In genomic region chr16:4691666-4692412, GRCh38 we compare ENCODE assay signal across 13 cellular contexts. TPM values are rescaled to one million over a fixed set of nuclear protein-coding genes. Genes with fewer than 3 reads are reported as not detected.
DNase-seq lines count a peak whose midpoint lies in the region; ATAC-seq, FAIRE-seq and TF ChIP-seq lines count a peak whose summit lies in the region.
"Had no signal": no experiment of that assay in that cellular context is flagged by ENCODE, and none has a peak within 500 bp of the region (broad histone marks: within the 10 kb centered on the region; RNA-seq: fewer than 3 reads in every experiment).

No MANE protein-coding gene starts in this region.

- peak overlapping the region; percentile 84 for H3K27ac Mint-ChIP-seq in activated naive CD4-positive, alpha-beta T cell treated with anti-CD3 and anti-CD28 coated beads, Interleukin-2, amount 50 U/mL, for 24 hours
- H3K27ac Mint-ChIP-seq in stimulated activated naive B cell treated with anti-CD40 and anti-IgM and Interleukin-4, amounts not matched to agents 10 μg/mL and 1 μg/mL and 100 μg/mL, for 72 hours = peak overlapping the region; percentile 94

- H3K36me3 Mint-ChIP-seq in activated naive CD4-positive, alpha-beta T cell treated with anti-CD3 and anti-CD28 coated beads, Interleukin-2, amount 50 U/mL, for 24 hours = no peaks in the 10 kb centered on the region
- peaks cover 25 to 35% of the 10 kb centered on the region in 2 donors for H3K36me3 Mint-ChIP-seq in stimulated activated naive B cell treated with anti-CD40 and anti-IgM and Interleukin-4, amounts not matched to agents 10 μg/mL and 1 μg/mL and 100 μg/mL, for 72 hours

- H3K9ac ChIP-seq in HepG2 (ENCODE audit: insufficient read depth, low read depth, low read length) = no peak overlapping the region

- no peaks in the 10 kb centered on the region for H3K9me3 ChIP-seq in HepG2 (ENCODE audit: low read length)

- peaks cover 17% of the 10 kb centered on the region for H3K4me1 Mint-ChIP-seq in activated naive CD4-positive, alpha-beta T cell treated with anti-CD3 and anti-CD28 coated beads, Interleukin-2, amount 50 U/mL, for 24 hours
- peaks cover 22 to 41% of the 10 kb centered on the region in 2 donors for H3K4me1 Mint-ChIP-seq in stimulated activated naive B cell treated with anti-CD40 and anti-IgM and Interleukin-4, amounts not matched to agents 10 μg/mL and 1 μg/mL and 100 μg/mL, for 72 hours

- peak overlapping the region; percentile 35 for H3K4me3 Mint-ChIP-seq in activated naive CD4-positive, alpha-beta T cell treated with anti-CD3 and anti-CD28 coated beads, Interleukin-2, amount 50 U/mL, for 24 hours
- peak overlapping the region; percentile 87 to 90 for H3K4me3 Mint-ChIP-seq in stimulated activated naive B cell treated with anti-CD40 and anti-IgM and Interleukin-4, amounts not matched to agents 10 μg/mL and 1 μg/mL and 100 μg/mL, for 72 hours

- no peak for TF ChIP-seq CTCF in RWPE1 (conservative IDR thresholded peaks at IDR 0.05; ENCODE audit: low read depth)
- TF ChIP-seq CTCF in HepG2 (CRISPR knock-in tag; IDR thresholded peaks at IDR 0.05) = no peak

- POLR2A ChIA-PET in RWPE1 (lab: Yijun Ruan, JAX; ENCODE audit: low non-redundant PET) = interaction anchor here (0.5 kb wide), 1 partner anchor 72 kb away, joined by 3 read pairs; no protein-coding TSS in a partner anchor
- POLR2A ChIA-PET in HepG2 (lab: Yijun Ruan, JAX) = no interaction called here

- intact Hi-C loops in HepG2 (cut with micrococcal nuclease; ENCODE audit: unreplicated experiment) = no loop called here

- peak overlapping the region; percentile 98; the same call in 1 of the 2 replicates for H3K4me2 ChIP-seq in HepG2 (ENCODE audit: low read depth, low read length)

- DNase-seq in activated naive CD4-positive, alpha-beta T cell treated with Interleukin-2 at 50 U/mL for 16 hours = no peak
- DNase-seq in RWPE1 (ENCODE audit: low spot score) (no peak), HepG2 (ENCODE audit: low spot score) (no peak)
- DNase-seq in stimulated activated naive B cell treated with anti-CD40 and anti-IgM and Interleukin-4, amounts not matched to agents 10 μg/mL and 1 μg/mL and 100 μg/mL, for 72 hours = no peak
- DNase-seq: GF-D8; hippocampal formation; IMR-90; NCI-H2029 treated with DMSO at 0.1 percent for 48 hours; NK-92 treated with Interleukin-12 subunit alpha and Interleukin-12 subunit beta, amount 100 ng/mL, for 24 hours had no signal

- no peak for TF ChIP-seq RAD21 in HepG2 (CRISPR knock-in tag; IDR thresholded peaks at IDR 0.05)

- no peaks in the 10 kb centered on the region for H4K20me1 ChIP-seq in HepG2 (ENCODE audit: insufficient read depth, low read length)

- no peaks in the 10 kb centered on the region for H3K27me3 ChIP-seq in HepG2 (ENCODE audit: control insufficient read depth in 1 of 2, insufficient read depth in 2 of 2, low read length in 2 of 2)

- in situ Hi-C loops in HepG2 (cut with HindIII; ENCODE audit: extremely low pct_ligation_motif_present, low pct_unique_long_range_greater_than_20kb) = no loop called here

- TF ChIP-seq POLR2A in HepG2 (IDR thresholded peaks at IDR 0.05; ENCODE audit: insufficient read depth in 1 of 2, low read depth in 2 of 2, low read length in 2 of 2) = no peak

- peak overlapping the region in 1 of 3 experiments; percentile 96; a peak in 1 of 6 replicates for H3K4me3 ChIP-seq in HepG2 (replicated peaks in 1 of 3; ENCODE audit: insufficient read depth in 1 of 3, low read depth in 2 of 3, low read length in 3 of 3)

- no TSS peak for BruUV-seq in HepG2 (replicated peaks; lab: Mats Ljungman, UMichigan)

- H3K79me2 ChIP-seq in HepG2 (ENCODE audit: insufficient read depth, low read length) = peaks cover 3% of the 10 kb centered on the region

- no peak for FAIRE-seq in HepG2 (lab: Jason Lieb, UNC)

- H3K36me3 ChIP-seq in HepG2 (replicated peaks in 1 of 2; ENCODE audit: control insufficient read depth in 1 of 2, insufficient read depth in 2 of 2, low read length in 2 of 2) = peaks cover 10 to 20% of the 10 kb centered on the region in 2 experiments

- no peaks in the 10 kb centered on the region for H3K9me3 Mint-ChIP-seq in activated naive CD4-positive, alpha-beta T cell treated with anti-CD3 and anti-CD28 coated beads, Interleukin-2, amount 50 U/mL, for 24 hours
- no peaks in the 10 kb centered on the region for H3K9me3 Mint-ChIP-seq in stimulated activated naive B cell treated with anti-CD40 and anti-IgM and Interleukin-4, amounts not matched to agents 10 μg/mL and 1 μg/mL and 100 μg/mL, for 72 hours

- WGBS in HepG2 (ENCODE audit: low lambda C conversion rate) = 100% methylated on average over 5 of the region's 20 CpGs

- no peak for TF ChIP-seq EP300 in HepG2 (IDR thresholded peaks at IDR 0.05; ENCODE audit: low read depth in 2 of 2, low read length in 2 of 2)
- TF ChIP-seq EP300 in HepG2 (CRISPR knock-in tag; IDR thresholded peaks at IDR 0.05; ENCODE audit: borderline replicate concordance) = no peak

- CTCF ChIA-PET in RWPE1 (lab: Yijun Ruan, JAX) = interaction anchor here (1.1 kb wide), 1 partner anchor 9 kb away, joined by 4 read pairs; no protein-coding TSS in a partner anchor
- CTCF ChIA-PET in HepG2 (lab: Yijun Ruan, JAX; ENCODE audit: low intra/inter-chr PET ratio, low total read pairs) = no interaction called here

- H3K27me3 Mint-ChIP-seq in activated naive CD4-positive, alpha-beta T cell treated with anti-CD3 and anti-CD28 coated beads, Interleukin-2, amount 50 U/mL, for 24 hours = no peaks in the 10 kb centered on the region
- H3K27me3 Mint-ChIP-seq in stimulated activated naive B cell treated with anti-CD40 and anti-IgM and Interleukin-4, amounts not matched to agents 10 μg/mL and 1 μg/mL and 100 μg/mL, for 72 hours = no peaks in the 10 kb centered on the region

- ATAC-seq in HepG2 = no peak
- ATAC-seq in stimulated activated naive B cell treated with anti-CD40 and anti-IgM and Interleukin-4, amounts not matched to agents 10 μg/mL and 1 μg/mL and 100 μg/mL, for 72 hours (replicated peaks) = no peak
- ATAC-seq in GM21390 (IDR thresholded peaks at IDR 0.05; ENCODE audit: unreplicated experiment) = no peak
- no peak for ATAC-seq in HG03520 (IDR thresholded peaks at IDR 0.05; ENCODE audit: unreplicated experiment)
- no peak for ATAC-seq in GM21786 (IDR thresholded peaks at IDR 0.05; ENCODE audit: unreplicated experiment)

- no peak overlapping the region for H2AFZ ChIP-seq in HepG2 (ENCODE audit: low read length)

- peak overlapping the region; percentile 82 for H3K27ac ChIP-seq in RWPE1
- H3K27ac ChIP-seq in HepG2 (ENCODE audit: extremely low read length, insufficient read depth, low read length) = no peak overlapping the region

- H3K4me1 ChIP-seq in HepG2 (ENCODE audit: insufficient read depth, low read length) = peaks cover 24% of the 10 kb centered on the region

RNA-seq across cellular contexts. Expression of gene NUDT16L1, which starts 1.5 kb away (rescaled TPM):
- total RNA-seq in HepG2 (2016; rRNA removed; fragmentation: Illumina TruSeq; extraction: Trizol) = 40.5 and 41.0 TPM in 2 replicates
- total RNA-seq in HepG2 (2016; cell fraction: cytosol; rRNA removed; fragmentation: Illumina TruSeq; extraction: Trizol; ENCODE audit: low read depth) = 10.3 and 11.1 TPM in 2 replicates
- 42.6 and 42.7 TPM in 2 replicates for total RNA-seq in HepG2 (2016; cell fraction: insoluble cytoplasmic fraction; rRNA removed; fragmentation: Illumina TruSeq; extraction: Trizol)
- total RNA-seq in HepG2 (2016; cell fraction: membrane; rRNA removed; fragmentation: Illumina TruSeq; extraction: Trizol) = 18.6 and 20.4 TPM in 2 replicates
- total RNA-seq in HepG2 (2016; cell fraction: nucleus; rRNA removed; fragmentation: Illumina TruSeq; extraction: Trizol) = 16.9 and 17.3 TPM in 2 replicates
- 28.0 and 28.9 TPM in 2 replicates for polyA plus RNA-seq in HepG2 (2011; rRNA removed)
- 27.9 and 47.5 TPM in 2 replicates for polyA plus RNA-seq in HepG2 (2011; cell fraction: cytosol; rRNA removed)
- 33.3 and 34.9 TPM in 2 replicates for polyA plus RNA-seq in HepG2 (2011; cell fraction: nucleus; rRNA removed)
- polyA plus RNA-seq in HepG2 (2012) = 17.6 and 17.9 TPM in 2 replicates
- polyA plus RNA-seq in HepG2 (2016; cell fraction: cytosol; fragmentation: Illumina TruSeq; extraction: Trizol; ENCODE audit: low read depth) = 13.1 and 13.9 TPM in 2 replicates
- 49.7 and 50.3 TPM in 2 replicates for polyA plus RNA-seq in HepG2 (2016; cell fraction: insoluble cytoplasmic fraction; fragmentation: Illumina TruSeq; extraction: Trizol; ENCODE audit: low read depth)
- 15.2 and 17.7 TPM in 2 replicates for polyA plus RNA-seq in HepG2 (2016; cell fraction: membrane; fragmentation: Illumina TruSeq; extraction: Trizol; ENCODE audit: low read depth)
- 32.3 and 35.4 TPM in 2 replicates for polyA plus RNA-seq in HepG2 (2016; cell fraction: nucleus; fragmentation: Illumina TruSeq; extraction: Trizol; ENCODE audit: insufficient read depth, low read depth)
- polyA minus RNA-seq in HepG2 (2011; rRNA and poly(A)+ RNA removed; ENCODE audit: low replicate concordance) = 14.3 and 41.1 TPM in 2 replicates
- 8.9 and 10.9 TPM in 2 replicates for polyA minus RNA-seq in HepG2 (2011; cell fraction: cytosol; rRNA and poly(A)+ RNA removed)
- polyA minus RNA-seq in HepG2 (2011; cell fraction: nucleus; rRNA and poly(A)+ RNA removed) = 10.6 and 11.6 TPM in 2 replicates

RNA-seq across cellular contexts. Expression of gene ANKS3, which starts 42.2 kb away (rescaled TPM):
- 6.6 and 15.9 TPM in 2 replicates for total RNA-seq in HepG2 (2016; rRNA removed; fragmentation: Illumina TruSeq; extraction: Trizol)
- total RNA-seq in HepG2 (2016; cell fraction: cytosol; rRNA removed; fragmentation: Illumina TruSeq; extraction: Trizol; ENCODE audit: low read depth) = 34.4 and 34.9 TPM in 2 replicates
- total RNA-seq in HepG2 (2016; cell fraction: insoluble cytoplasmic fraction; rRNA removed; fragmentation: Illumina TruSeq; extraction: Trizol) = 6.2 and 13.8 TPM in 2 replicates
- total RNA-seq in HepG2 (2016; cell fraction: membrane; rRNA removed; fragmentation: Illumina TruSeq; extraction: Trizol) = 29.2 and 30.9 TPM in 2 replicates
- 17.3 and 17.4 TPM in 2 replicates for total RNA-seq in HepG2 (2016; cell fraction: nucleus; rRNA removed; fragmentation: Illumina TruSeq; extraction: Trizol)
- 11.4 and 14.4 TPM in 2 replicates for polyA plus RNA-seq in HepG2 (2011; rRNA removed)
- polyA plus RNA-seq in HepG2 (2011; cell fraction: cytosol; rRNA removed) = 5.8 and 7.5 TPM in 2 replicates
- polyA plus RNA-seq in HepG2 (2011; cell fraction: nucleus; rRNA removed) = 58.0 and 68.7 TPM in 2 replicates
- polyA plus RNA-seq in HepG2 (2012) = 6.3 and 7.6 TPM in 2 replicates
- 2.4 and 2.5 TPM in 2 replicates for polyA plus RNA-seq in HepG2 (2016; cell fraction: cytosol; fragmentation: Illumina TruSeq; extraction: Trizol; ENCODE audit: low read depth)
- polyA plus RNA-seq in HepG2 (2016; cell fraction: insoluble cytoplasmic fraction; fragmentation: Illumina TruSeq; extraction: Trizol; ENCODE audit: low read depth) = 3.9 and 5.0 TPM in 2 replicates
- 3.0 and 4.2 TPM in 2 replicates for polyA plus RNA-seq in HepG2 (2016; cell fraction: membrane; fragmentation: Illumina TruSeq; extraction: Trizol; ENCODE audit: low read depth)
- polyA plus RNA-seq in HepG2 (2016; cell fraction: nucleus; fragmentation: Illumina TruSeq; extraction: Trizol; ENCODE audit: insufficient read depth, low read depth) = 32.9 and 37.2 TPM in 2 replicates
- polyA minus RNA-seq in HepG2 (2011; rRNA and poly(A)+ RNA removed; ENCODE audit: low replicate concordance) = 23.8 and 32.8 TPM in 2 replicates
- 3.9 and 4.8 TPM in 2 replicates for polyA minus RNA-seq in HepG2 (2011; cell fraction: cytosol; rRNA and poly(A)+ RNA removed)
- 25.6 and 28.0 TPM in 2 replicates for polyA minus RNA-seq in HepG2 (2011; cell fraction: nucleus; rRNA and poly(A)+ RNA removed)

RNA-seq across cellular contexts. Expression of gene DNAAF8, which starts 42.5 kb away (rescaled TPM):
- total RNA-seq in HepG2 (2016; rRNA removed; fragmentation: Illumina TruSeq; extraction: Trizol) = 0.38 and 0.44 TPM in 2 replicates
- 0.44 and 0.81 TPM in 2 replicates for total RNA-seq in HepG2 (2016; cell fraction: cytosol; rRNA removed; fragmentation: Illumina TruSeq; extraction: Trizol; ENCODE audit: low read depth)
- total RNA-seq in HepG2 (2016; cell fraction: insoluble cytoplasmic fraction; rRNA removed; fragmentation: Illumina TruSeq; extraction: Trizol) = 0.15 TPM in 1 of 2 replicates, not detected in the other
- total RNA-seq in HepG2 (2016; cell fraction: membrane; rRNA removed; fragmentation: Illumina TruSeq; extraction: Trizol) = 0.14 and 0.65 TPM in 2 replicates
- 0.31 TPM in 1 of 2 replicates, not detected in the other for total RNA-seq in HepG2 (2016; cell fraction: nucleus; rRNA removed; fragmentation: Illumina TruSeq; extraction: Trizol)
- 0.27 TPM in 1 of 2 replicates, not detected in the other for polyA plus RNA-seq in HepG2 (2011; rRNA removed)
- 0.03 and 0.16 TPM in 2 replicates for polyA plus RNA-seq in HepG2 (2011; cell fraction: cytosol; rRNA removed)
- not detected in 2 replicates for polyA plus RNA-seq in HepG2 (2011; cell fraction: nucleus; rRNA removed)
- polyA plus RNA-seq in HepG2 (2012) = 0.12 and 0.21 TPM in 2 replicates
- 0.15 and 0.24 TPM in 2 replicates for polyA plus RNA-seq in HepG2 (2016; cell fraction: cytosol; fragmentation: Illumina TruSeq; extraction: Trizol; ENCODE audit: low read depth)
- 0.34 and 0.57 TPM in 2 replicates for polyA plus RNA-seq in HepG2 (2016; cell fraction: insoluble cytoplasmic fraction; fragmentation: Illumina TruSeq; extraction: Trizol; ENCODE audit: low read depth)
- 0.17 and 0.40 TPM in 2 replicates for polyA plus RNA-seq in HepG2 (2016; cell fraction: membrane; fragmentation: Illumina TruSeq; extraction: Trizol; ENCODE audit: low read depth)
- polyA plus RNA-seq in HepG2 (2016; cell fraction: nucleus; fragmentation: Illumina TruSeq; extraction: Trizol; ENCODE audit: insufficient read depth, low read depth) = not detected in 2 replicates
- 0.70 TPM in 1 of 2 replicates, not detected in the other for polyA minus RNA-seq in HepG2 (2011; rRNA and poly(A)+ RNA removed; ENCODE audit: low replicate concordance)
- polyA minus RNA-seq in HepG2 (2011; cell fraction: cytosol; rRNA and poly(A)+ RNA removed) = not detected in 2 replicates
- polyA minus RNA-seq in HepG2 (2011; cell fraction: nucleus; rRNA and poly(A)+ RNA removed) = 0.50 TPM in 1 of 2 replicates, not detected in the other
